Comparison of ENCODE assay signal across 1 cellular context in the genomic region with DNA sequence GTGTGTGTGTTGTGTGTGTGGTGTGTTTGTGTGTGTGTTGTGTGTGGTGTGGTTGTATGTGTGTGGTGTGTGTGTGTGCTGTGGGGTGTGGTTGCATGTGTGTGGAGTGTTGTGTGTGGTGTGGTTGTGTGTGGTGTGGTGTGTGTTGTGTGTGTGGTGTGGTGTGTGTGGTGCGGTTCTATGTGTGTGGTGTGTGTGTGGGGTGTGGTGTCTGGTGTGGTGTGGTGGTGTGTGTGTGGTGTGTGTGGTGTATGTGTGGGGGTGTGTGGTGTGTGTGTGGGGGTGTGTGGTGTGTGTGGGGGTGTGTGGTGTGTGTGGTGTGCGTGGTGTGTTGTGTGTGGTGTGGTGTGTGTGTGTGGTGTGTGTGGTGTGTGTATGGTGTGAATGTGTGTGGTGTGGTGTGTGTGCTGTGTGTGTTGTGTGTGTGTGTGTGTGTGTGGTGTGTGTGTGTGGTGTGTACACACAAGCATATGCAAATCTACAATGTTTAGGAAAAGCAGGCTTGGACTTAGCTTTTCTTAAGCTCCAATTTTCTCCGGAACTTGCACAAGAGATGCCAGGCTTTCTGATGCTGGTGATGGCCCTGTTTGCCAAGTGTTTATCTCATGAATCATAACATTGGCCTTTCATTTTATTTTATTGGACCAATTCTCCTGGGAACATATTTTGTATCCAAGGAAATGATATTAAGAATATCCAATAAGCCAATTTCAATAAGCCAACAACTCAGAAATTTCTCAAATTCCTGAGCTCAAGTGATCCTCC.
TF ChIP-seq lines count a peak whose summit lies in the region.

No MANE protein-coding gene starts in this region.

TF ChIP-seq in SK-N-SH treated with all-trans-retinoic acid at 6 μM for 48 hours, 23 proteins besides CTCF, POLR2A, EP300 and RAD21 (continued from another document):
- TF ChIP-seq ISL1 (CRISPR knock-in tag; IDR thresholded peaks at IDR 0.05): peak; percentile 67
- TF ChIP-seq, protein P1, sequence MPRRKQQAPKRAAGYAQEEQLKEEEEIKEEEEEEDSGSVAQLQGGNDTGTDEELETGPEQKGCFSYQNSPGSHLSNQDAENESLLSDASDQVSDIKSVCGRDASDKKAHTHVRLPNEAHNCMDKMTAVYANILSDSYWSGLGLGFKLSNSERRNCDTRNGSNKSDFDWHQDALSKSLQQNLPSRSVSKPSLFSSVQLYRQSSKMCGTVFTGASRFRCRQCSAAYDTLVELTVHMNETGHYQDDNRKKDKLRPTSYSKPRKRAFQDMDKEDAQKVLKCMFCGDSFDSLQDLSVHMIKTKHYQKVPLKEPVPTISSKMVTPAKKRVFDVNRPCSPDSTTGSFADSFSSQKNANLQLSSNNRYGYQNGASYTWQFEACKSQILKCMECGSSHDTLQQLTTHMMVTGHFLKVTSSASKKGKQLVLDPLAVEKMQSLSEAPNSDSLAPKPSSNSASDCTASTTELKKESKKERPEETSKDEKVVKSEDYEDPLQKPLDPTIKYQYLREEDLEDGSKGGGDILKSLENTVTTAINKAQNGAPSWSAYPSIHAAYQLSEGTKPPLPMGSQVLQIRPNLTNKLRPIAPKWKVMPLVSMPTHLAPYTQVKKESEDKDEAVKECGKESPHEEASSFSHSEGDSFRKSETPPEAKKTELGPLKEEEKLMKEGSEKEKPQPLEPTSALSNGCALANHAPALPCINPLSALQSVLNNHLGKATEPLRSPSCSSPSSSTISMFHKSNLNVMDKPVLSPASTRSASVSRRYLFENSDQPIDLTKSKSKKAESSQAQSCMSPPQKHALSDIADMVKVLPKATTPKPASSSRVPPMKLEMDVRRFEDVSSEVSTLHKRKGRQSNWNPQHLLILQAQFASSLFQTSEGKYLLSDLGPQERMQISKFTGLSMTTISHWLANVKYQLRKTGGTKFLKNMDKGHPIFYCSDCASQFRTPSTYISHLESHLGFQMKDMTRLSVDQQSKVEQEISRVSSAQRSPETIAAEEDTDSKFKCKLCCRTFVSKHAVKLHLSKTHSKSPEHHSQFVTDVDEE (CRISPR knock-in tag; IDR thresholded peaks at IDR 0.05): no peak
